Comparison of ENCODE assay signal across 1 cellular context in genomic region chr6:159540152-159540551, GRCh38.
TF ChIP-seq lines count a peak whose summit lies in the region.

No MANE protein-coding gene starts in this region.

TF ChIP-seq in K562, 482 proteins besides CTCF, POLR2A, EP300 and RAD21 (continued from another document):
- TF ChIP-seq MGA (IDR thresholded peaks at IDR 0.05), result no peak
